In genomic region chr13:99083976-99084375, GRCh38 we compare ENCODE assay signal across 12 cellular contexts.
A peak's percentile ranks its signal among the peaks of the same experiment; 100 is the strongest.
DNase-seq lines count a peak whose midpoint lies in the region; ATAC-seq, FAIRE-seq and TF ChIP-seq lines count a peak whose summit lies in the region.
"Had no signal": no experiment of that assay in that cellular context is flagged by ENCODE, and none has a peak within 500 bp of the region (broad histone marks: within the 10 kb centered on the region; RNA-seq: fewer than 3 reads in every experiment).

No MANE protein-coding gene starts in this region.

- POLR2A ChIA-PET in naive thymus-derived CD8-positive, alpha-beta T cell (lab: Charles Lee) = interaction anchor here (0.8 to 8.9 kb wide), 3 partner anchors 11 to 48 kb away, joined by 3 to 194 read pairs (median 5); no protein-coding TSS in a partner anchor

- no peak for TF ChIP-seq POLR2A in GM12891 (IDR thresholded peaks at IDR 0.05; ENCODE audit: low read depth, low read length)

- no peaks in the 10 kb centered on the region for H3K27me3 Mint-ChIP-seq in activated naive CD8-positive, alpha-beta T cell
- H3K27me3 Mint-ChIP-seq in naive thymus-derived CD8-positive, alpha-beta T cell = no peaks in the 10 kb centered on the region

- H3K9me3 Mint-ChIP-seq in activated naive CD8-positive, alpha-beta T cell (ENCODE audit: low read depth) = no peaks in the 10 kb centered on the region
- H3K9me3 Mint-ChIP-seq in naive thymus-derived CD8-positive, alpha-beta T cell = no peaks in the 10 kb centered on the region

- ATAC-seq in naive thymus-derived CD8-positive, alpha-beta T cell = no peak
- ATAC-seq: lower lobe of right lung had no signal

- DNase-seq in NCI-H146 (lab: John Stamatoyannopoulos, UW) (peak; percentile 22), NCI-H146 treated with DMSO at 0.1 percent for 48 hours (lab: John Stamatoyannopoulos, UW; ENCODE audit: unreplicated experiment) (no peak), GM12891 (ENCODE audit: insufficient read length, low spot score) (no peak), pons (ENCODE audit: low spot score) (no peak), ecto neural progenitor cell (ENCODE audit: low spot score) (no peak), GOT3 (lab: John Stamatoyannopoulos, UW) (no peak)
- DNase-seq in naive thymus-derived CD8-positive, alpha-beta T cell = peak in 3 of 10 donors; percentile 12 to 21 (median 19)
- DNase-seq: aorta, lower lobe of right lung had no signal

- H3K27ac Mint-ChIP-seq in activated naive CD8-positive, alpha-beta T cell = peak overlapping the region; percentile 92
- H3K27ac Mint-ChIP-seq in naive thymus-derived CD8-positive, alpha-beta T cell = peak overlapping the region; percentile 75 to 96 (median 95)

- peak; percentile 56 for FAIRE-seq in GM12891 (lab: Jason Lieb, UNC)
- FAIRE-seq: A204.1, endometrium had no signal

- H3K36me3 Mint-ChIP-seq in activated naive CD8-positive, alpha-beta T cell = no peaks in the 10 kb centered on the region
- peaks cover 0 to 9% (median 0%) of the 10 kb centered on the region in 3 donors for H3K36me3 Mint-ChIP-seq in naive thymus-derived CD8-positive, alpha-beta T cell

- H3K4me3 Mint-ChIP-seq in activated naive CD8-positive, alpha-beta T cell = peak overlapping the region; percentile 89
- H3K4me3 Mint-ChIP-seq in naive thymus-derived CD8-positive, alpha-beta T cell = peak overlapping the region; percentile 81 to 99 (median 90)

- peaks cover 58% of the 10 kb centered on the region for H3K4me1 Mint-ChIP-seq in activated naive CD8-positive, alpha-beta T cell (ENCODE audit: low read depth)
- H3K4me1 Mint-ChIP-seq in naive thymus-derived CD8-positive, alpha-beta T cell = peaks cover 39 to 66% (median 56%) of the 10 kb centered on the region in 4 donors

TF ChIP-seq in GM12891, 5 proteins besides CTCF, POLR2A, EP300 and RAD21:
- TF ChIP-seq PAX5 (IDR thresholded peaks at IDR 0.05; ENCODE audit: insufficient read depth, low read length, severe bottlenecking) = no peak
TF ChIP-seq in GM12891: peak in this region for 0.
